29 cellular contexts compared by ENCODE assay signal in genomic region chr10:125409756-125410155, GRCh38.
"Had no signal": no experiment of that assay in that cellular context is flagged by ENCODE, and none has a peak within 500 bp of the region (broad histone marks: within the 10 kb centered on the region; RNA-seq: fewer than 3 reads in every experiment).

No MANE protein-coding gene starts in this region.

- H3K4me3 Mint-ChIP-seq: activated CD4-positive, alpha-beta memory T cell treated with anti-CD3 and anti-CD28 coated beads for 36 hours; activated CD4-positive, alpha-beta T cell treated with anti-CD3 and anti-CD28 coated beads, Interleukin-2, amount 10 ng/mL, durations not matched to agents 24 days and 14 days; activated naive CD4-positive, alpha-beta T cell treated with anti-CD3 and anti-CD28 coated beads for 36 hours; activated naive CD8-positive, alpha-beta T cell treated with anti-CD3 and anti-CD28 coated beads, Interleukin-2, amount 10 ng/mL, durations not matched to agents 7 days and 5 days; activated T-helper 1 cell treated with anti-CD3 and anti-CD28 coated beads, Interleukin-12 subunit alpha, Interleukin-12 subunit beta, Interleukin-2, Interleukin-4 antibody, amounts not matched to agents 30 ng/mL and 10 ng/mL and 1 ng/mL, durations not matched to agents 14 hours and 24 hours and 36 hours; mesothelial cell of epicardium; naive B cell; nephron progenitor cell; stimulated activated naive B cell treated with anti-CD40 and anti-IgM and Interleukin-4, amounts not matched to agents 10 μg/mL and 1 μg/mL and 100 μg/mL, for 72 hours; T-helper 2 cell treated with Interferon-gamma antibody and Interleukin-4, amounts not matched to agents 5 μg/mL and 100 μg/mL, for 36 hours had no signal

- H3K27me3 Mint-ChIP-seq: activated CD4-positive, alpha-beta memory T cell treated with anti-CD3 and anti-CD28 coated beads for 36 hours; activated CD4-positive, alpha-beta T cell treated with anti-CD3 and anti-CD28 coated beads, Interleukin-2, amount 10 ng/mL, durations not matched to agents 24 days and 14 days had no signal

- DNase-seq: activated CD4-positive, alpha-beta memory T cell treated with anti-CD3 and anti-CD28 coated beads for 36 hours; activated CD4-positive, alpha-beta T cell treated with anti-CD3 and anti-CD28 coated beads, Interleukin-2, amount 10 ng/mL, durations not matched to agents 24 days and 14 days; activated CD8-positive, alpha-beta memory T cell treated with anti-CD3 and anti-CD28 coated beads, Interleukin-2, amount 50 U/mL, for 4 hours; activated effector memory CD4-positive, alpha-beta T cell treated with anti-CD3 and anti-CD28 coated beads, Interleukin-2, amount 50 U/mL, for 16 hours; activated naive CD4-positive, alpha-beta T cell treated with anti-CD3 and anti-CD28 coated beads for 36 hours; activated naive CD8-positive, alpha-beta T cell treated with anti-CD3 and anti-CD28 coated beads, Interleukin-2, amount 10 ng/mL, durations not matched to agents 7 days and 5 days; activated T-cell treated with anti-CD3 and anti-CD28 coated beads, Interleukin-2, amount 50 U/mL, for 1 hour; central memory CD4-positive, alpha-beta T cell; glutamatergic neuron; left ventricle myocardium inferior; naive B cell; nephron progenitor cell; pancreas; retina; sigmoid colon; stimulated activated CD4-positive, alpha-beta T cell treated with anti-CD3 and anti-CD28 coated beads, Interleukin-1b, Interleukin-23, amount 100 ng/mL, for 48 hours; stimulated activated naive B cell treated with anti-CD40 and anti-IgM and Interleukin-4, amounts not matched to agents 10 μg/mL and 1 μg/mL and 100 μg/mL, for 72 hours; stomach; T-helper 1 cell; thyroid gland; upper lobe of left lung; WERI-Rb-1 had no signal

- H3K27ac ChIP-seq: ascending aorta, left ventricle myocardium inferior, pancreas, prostate gland, sigmoid colon, stomach, thyroid gland, upper lobe of left lung, WERI-Rb-1 had no signal

- H3K4me3 ChIP-seq: ascending aorta, left ventricle myocardium inferior, lung, pancreas, prostate gland, sigmoid colon, smooth muscle cell, stomach, thyroid gland, upper lobe of left lung had no signal

- H3K36me3 ChIP-seq: ascending aorta, left ventricle myocardium inferior, pancreas, prostate gland, sigmoid colon, stomach, thyroid gland, upper lobe of left lung, WERI-Rb-1 had no signal

- H3K4me1 Mint-ChIP-seq: activated CD4-positive, alpha-beta T cell treated with anti-CD3 and anti-CD28 coated beads, Interleukin-2, amount 10 ng/mL, durations not matched to agents 24 days and 14 days; activated naive CD8-positive, alpha-beta T cell treated with anti-CD3 and anti-CD28 coated beads, Interleukin-2, amount 10 ng/mL, durations not matched to agents 7 days and 5 days; mesothelial cell of epicardium; naive B cell; nephron progenitor cell; stimulated activated naive B cell treated with anti-CD40 and anti-IgM and Interleukin-4, amounts not matched to agents 10 μg/mL and 1 μg/mL and 100 μg/mL, for 72 hours had no signal

- H3K4me2 ChIP-seq: smooth muscle cell had no signal

- H3K36me3 Mint-ChIP-seq: activated CD4-positive, alpha-beta memory T cell treated with anti-CD3 and anti-CD28 coated beads for 36 hours; activated naive CD8-positive, alpha-beta T cell treated with anti-CD3 and anti-CD28 coated beads, Interleukin-2, amount 10 ng/mL, durations not matched to agents 7 days and 5 days; mesothelial cell of epicardium; stimulated activated naive B cell treated with anti-CD40 and anti-IgM and Interleukin-4, amounts not matched to agents 10 μg/mL and 1 μg/mL and 100 μg/mL, for 72 hours had no signal

- H3K9me3 Mint-ChIP-seq: activated CD4-positive, alpha-beta memory T cell treated with anti-CD3 and anti-CD28 coated beads for 36 hours; activated CD4-positive, alpha-beta T cell treated with anti-CD3 and anti-CD28 coated beads, Interleukin-2, amount 10 ng/mL, durations not matched to agents 24 days and 14 days; T-helper 2 cell treated with Interferon-gamma antibody and Interleukin-4, amounts not matched to agents 5 μg/mL and 100 μg/mL, for 36 hours had no signal

- H3K9me3 ChIP-seq: pancreas, prostate gland, thyroid gland, upper lobe of left lung had no signal

- H3K4me1 ChIP-seq: ascending aorta, left ventricle myocardium inferior, pancreas, prostate gland, sigmoid colon, thyroid gland, upper lobe of left lung had no signal

- H3K27ac Mint-ChIP-seq: activated CD4-positive, alpha-beta memory T cell treated with anti-CD3 and anti-CD28 coated beads for 36 hours; activated CD4-positive, alpha-beta T cell treated with anti-CD3 and anti-CD28 coated beads, Interleukin-2, amount 10 ng/mL, durations not matched to agents 24 days and 14 days; activated naive CD4-positive, alpha-beta T cell treated with anti-CD3 and anti-CD28 coated beads for 36 hours; activated naive CD8-positive, alpha-beta T cell treated with anti-CD3 and anti-CD28 coated beads, Interleukin-2, amount 10 ng/mL, durations not matched to agents 7 days and 5 days; activated T-helper 1 cell treated with anti-CD3 and anti-CD28 coated beads, Interleukin-12 subunit alpha, Interleukin-12 subunit beta, Interleukin-2, Interleukin-4 antibody, amounts not matched to agents 30 ng/mL and 10 ng/mL and 1 ng/mL, durations not matched to agents 14 hours and 24 hours and 36 hours; mesothelial cell of epicardium; naive B cell; nephron progenitor cell; stimulated activated naive B cell treated with anti-CD40 and anti-IgM and Interleukin-4, amounts not matched to agents 10 μg/mL and 1 μg/mL and 100 μg/mL, for 72 hours; T-helper 2 cell treated with Interferon-gamma antibody and Interleukin-4, amounts not matched to agents 5 μg/mL and 100 μg/mL, for 36 hours had no signal

- H3K27me3 ChIP-seq: ascending aorta, pancreas, sigmoid colon, stomach, thyroid gland, upper lobe of left lung had no signal
